Comparison of ENCODE assay signal across 8 cellular contexts in the genomic region with DNA sequence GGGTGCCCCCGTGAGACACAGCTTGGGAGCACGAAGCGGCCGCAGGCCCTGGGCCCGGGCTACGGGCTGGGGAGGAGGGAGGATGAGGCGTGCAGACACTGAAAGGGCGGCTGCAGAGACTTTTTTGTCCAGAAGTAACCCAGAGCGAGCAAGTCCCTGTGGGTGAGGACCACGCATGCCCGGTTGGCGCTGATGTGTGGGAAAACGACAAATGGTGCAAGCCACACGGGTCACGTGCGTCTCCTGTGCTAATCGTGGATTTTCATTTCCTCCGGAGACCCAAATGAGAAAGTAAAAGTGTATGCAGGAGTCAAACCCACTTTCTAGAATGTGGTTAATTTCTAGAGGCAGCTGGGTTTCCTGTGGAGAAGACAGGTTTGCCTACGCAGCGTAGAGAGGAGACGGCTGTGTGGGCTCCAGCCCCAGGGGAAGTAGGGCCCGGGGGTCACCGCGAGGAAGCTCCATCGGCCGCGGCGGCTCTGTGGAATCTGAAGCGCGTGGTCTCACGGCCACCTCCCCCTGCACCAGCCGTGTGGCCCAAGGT.
DNase-seq lines count a peak whose midpoint lies in the region; ATAC-seq and TF ChIP-seq lines count a peak whose summit lies in the region.

No MANE protein-coding gene starts in this region.

- CTCF ChIA-PET in HEK293T (lab: Yijun Ruan, JAX) = no interaction called here

- H3K36me3 ChIP-seq in GM06990 (ENCODE audit: control insufficient read depth, insufficient read depth, low read length) = no peaks in the 10 kb centered on the region

- no peaks in the 10 kb centered on the region for H3K27me3 ChIP-seq in GM06990 (replicated peaks; ENCODE audit: control insufficient read depth, insufficient read depth, low read length)

- DNase-seq in GM06990 (ENCODE audit: extremely low read depth, insufficient read length) (peak; percentile 80), MV-4-11 (lab: John Stamatoyannopoulos, UW) (peak; percentile 98), NCI-H226 (no peak), HEK293T (ENCODE audit: extremely low spot score) (no peak), HPDE6-E6E7 (ENCODE audit: extremely low spot score) (no peak)
- peak; percentile 53 for DNase-seq in activated gamma-delta T cell treated with anti-CD3 and anti-CD28 coated beads, Interleukin-2, amount 50 U/mL, for 16 hours (ENCODE audit: low read depth)
- DNase-seq in stimulated activated CD4-positive, alpha-beta T cell treated with anti-CD3 and anti-CD28 coated beads, Interleukin-12 subunit alpha, Interleukin-12 subunit beta, amount 100 ng/mL, for 24 hours (ENCODE audit: low read depth in 2 of 2) = peak; percentile 58 to 73

- ATAC-seq in GM21619 (IDR thresholded peaks at IDR 0.05; ENCODE audit: unreplicated experiment) = peak; percentile 97

- TF ChIP-seq CTCF in GM06990 (IDR thresholded peaks at IDR 0.05; ENCODE audit: insufficient read depth, low read length, poor library complexity, severe bottlenecking) = no peak

- POLR2A ChIA-PET in HEK293T (lab: Yijun Ruan, JAX) = no interaction called here

- H3K4me3 ChIP-seq in GM06990 (replicated peaks; ENCODE audit: low read depth, low read length) = peak overlapping the region; percentile 47

TF ChIP-seq in HEK293T, 16 proteins besides CTCF, POLR2A, EP300 and RAD21:
- TF ChIP-seq L3MBTL2 (conservative IDR thresholded peaks at IDR 0.05) (no peak), ELF4 (IDR thresholded peaks at IDR 0.05) (no peak), BHLHE40 (IDR thresholded peaks at IDR 0.05; ENCODE audit: borderline replicate concordance) (no peak)
TF ChIP-seq in HEK293T: peak in this region for 0.

Comparison
In these comparisons a context has a peak if more than half of its experiments do, and no peak if none do; other contexts are left out.
1. DNase-seq: peak in GM06990 (single experiment), MV-4-11 (single experiment), activated gamma-delta T cell treated with anti-CD3 and anti-CD28 coated beads, Interleukin-2, amount 50 U/mL, for 16 hours (single experiment) and stimulated activated CD4-positive, alpha-beta T cell treated with anti-CD3 and anti-CD28 coated beads, Interleukin-12 subunit alpha, Interleukin-12 subunit beta, amount 100 ng/mL, for 24 hours (2 of 2); none in NCI-H226 (single experiment), HEK293T (single experiment) and HPDE6-E6E7 (single experiment).